21 cellular contexts compared by ENCODE assay signal in the genomic region with DNA sequence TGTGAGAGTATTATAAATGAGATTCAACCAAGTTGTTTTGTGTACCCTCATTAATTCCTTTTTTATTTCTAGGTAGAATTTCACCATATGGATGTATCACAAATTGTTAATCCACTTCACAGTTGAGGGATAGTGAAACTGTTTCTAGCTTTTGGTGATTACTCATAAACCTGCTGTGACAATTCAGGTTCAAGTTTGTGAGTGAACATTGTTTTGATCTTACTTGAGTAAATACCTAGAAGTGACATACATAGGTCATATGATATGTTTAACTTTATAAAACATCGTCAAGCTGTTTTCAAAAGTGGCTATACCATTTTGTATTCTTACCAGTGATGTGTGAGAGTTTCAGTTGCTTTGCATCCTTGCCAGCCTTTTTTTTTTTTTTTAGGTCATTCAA.
A peak's percentile ranks its signal among the peaks of the same experiment; 100 is the strongest.
DNase-seq lines count a peak whose midpoint lies in the region; ATAC-seq and TF ChIP-seq lines count a peak whose summit lies in the region.
"Had no signal": no experiment of that assay in that cellular context is flagged by ENCODE, and none has a peak within 500 bp of the region (broad histone marks: within the 10 kb centered on the region; RNA-seq: fewer than 3 reads in every experiment).

No MANE protein-coding gene starts in this region.

- no peaks in the 10 kb centered on the region for H3K36me3 ChIP-seq in brain microvascular endothelial cell (replicated peaks)

- TF ChIP-seq CTCF in brain microvascular endothelial cell (IDR thresholded peaks at IDR 0.05; ENCODE audit: low read depth, low read length, missing control alignments), result no peak

- H3K27me3 Mint-ChIP-seq in activated T-cell treated with anti-CD3 and anti-CD28 coated beads, Interleukin-2, amount 50 U/mL, for 4 hours (ENCODE audit: low read depth), result no peaks in the 10 kb centered on the region
- no peaks in the 10 kb centered on the region for H3K27me3 Mint-ChIP-seq in T-helper 1 cell treated with Interleukin-12 subunit alpha and Interleukin-12 subunit beta and Interleukin-4 antibody, amounts not matched to agents 30 μg/mL and 1 μg/mL, for 36 hours (ENCODE audit: low read depth)

- H3K4me3 ChIP-seq in brain microvascular endothelial cell (ENCODE audit: low read depth, low read length), result no peak overlapping the region

- H3K36me3 Mint-ChIP-seq in activated T-cell treated with anti-CD3 and anti-CD28 coated beads, Interleukin-2, amount 50 U/mL, for 4 hours (ENCODE audit: insufficient read depth), result no peaks in the 10 kb centered on the region
- peaks cover 2% of the 10 kb centered on the region for H3K36me3 Mint-ChIP-seq in T-helper 1 cell treated with Interleukin-12 subunit alpha and Interleukin-12 subunit beta and Interleukin-4 antibody, amounts not matched to agents 30 μg/mL and 1 μg/mL, for 36 hours (ENCODE audit: low read depth)

- H3K9me3 Mint-ChIP-seq in activated T-cell treated with anti-CD3 and anti-CD28 coated beads, Interleukin-2, amount 50 U/mL, for 4 hours, result no peaks in the 10 kb centered on the region
- no peaks in the 10 kb centered on the region for H3K9me3 Mint-ChIP-seq in T-helper 1 cell treated with Interleukin-12 subunit alpha and Interleukin-12 subunit beta and Interleukin-4 antibody, amounts not matched to agents 30 μg/mL and 1 μg/mL, for 36 hours
- H3K9me3 Mint-ChIP-seq: neural crest cell had no signal

- no peak overlapping the region for H3K27ac ChIP-seq in brain microvascular endothelial cell

- in situ Hi-C loops in brain microvascular endothelial cell (cut with HindIII; ENCODE audit: low pct_ligation_motif_present, low sequenced_read_pairs), result no loop called here

- ATAC-seq in activated T-cell treated with anti-CD3 and anti-CD28 coated beads, Interleukin-2, amount 50 U/mL, for 4 hours, result peak; percentile 83 to 84
- peak; percentile 36 for ATAC-seq in GM19351 (IDR thresholded peaks at IDR 0.05; ENCODE audit: unreplicated experiment)
- ATAC-seq: Right ventricle myocardium inferior had no signal

- peaks cover 76% of the 10 kb centered on the region for H3K4me1 Mint-ChIP-seq in activated T-cell treated with anti-CD3 and anti-CD28 coated beads, Interleukin-2, amount 50 U/mL, for 4 hours (ENCODE audit: low read depth)
- peaks cover 25% of the 10 kb centered on the region for H3K4me1 Mint-ChIP-seq in T-helper 1 cell treated with Interleukin-12 subunit alpha and Interleukin-12 subunit beta and Interleukin-4 antibody, amounts not matched to agents 30 μg/mL and 1 μg/mL, for 36 hours (ENCODE audit: low read depth)
- H3K4me1 Mint-ChIP-seq: neural crest cell had no signal

- peak overlapping the region; percentile 38 for H3K27ac Mint-ChIP-seq in T-helper 1 cell treated with Interleukin-12 subunit alpha and Interleukin-12 subunit beta and Interleukin-4 antibody, amounts not matched to agents 30 μg/mL and 1 μg/mL, for 36 hours

- no peak for DNase-seq in activated T-cell treated with anti-CD3 and anti-CD28 coated beads, Interleukin-2, amount 50 U/mL, for 4 hours
- no peak for DNase-seq in activated T-cell treated with anti-CD3 and anti-CD28 coated beads, Interleukin-2, amount 50 U/mL, for 1 hour
- DNase-seq in renal cortical epithelial cell (ENCODE audit: low read depth), result peak; percentile 8
- DNase-seq in amygdala (lab: John Stamatoyannopoulos, UW), result no peak
- DNase-seq in SIG-M5 treated with dmso at 0.1 percent for 504 hours (lab: John Stamatoyannopoulos, UW; ENCODE audit: unreplicated experiment), result no peak
- DNase-seq in brain microvascular endothelial cell, result no peak
- DNase-seq: activated CD4-positive, alpha-beta T cell treated with anti-CD3 and anti-CD28 coated beads, Interleukin-2, amount 50 U/mL, for 48 hours; Caco-2; central memory CD4-positive, alpha-beta T cell; effector CD4-positive, alpha-beta T cell; GF-D8; kidney; mesendoderm; MM.1S; NCI-H2029 treated with DMSO at 0.1 percent for 48 hours; substantia nigra; T-helper 9 cell had no signal

- no peaks in the 10 kb centered on the region for H3K27me3 ChIP-seq in brain microvascular endothelial cell (replicated peaks)

- no peak overlapping the region for H3K4me3 Mint-ChIP-seq in activated T-cell treated with anti-CD3 and anti-CD28 coated beads, Interleukin-2, amount 50 U/mL, for 4 hours
- no peak overlapping the region for H3K4me3 Mint-ChIP-seq in T-helper 1 cell treated with Interleukin-12 subunit alpha and Interleukin-12 subunit beta and Interleukin-4 antibody, amounts not matched to agents 30 μg/mL and 1 μg/mL, for 36 hours
- H3K4me3 Mint-ChIP-seq: neural crest cell had no signal
